ENCODE assay signal across 8 cellular contexts in the genomic region with DNA sequence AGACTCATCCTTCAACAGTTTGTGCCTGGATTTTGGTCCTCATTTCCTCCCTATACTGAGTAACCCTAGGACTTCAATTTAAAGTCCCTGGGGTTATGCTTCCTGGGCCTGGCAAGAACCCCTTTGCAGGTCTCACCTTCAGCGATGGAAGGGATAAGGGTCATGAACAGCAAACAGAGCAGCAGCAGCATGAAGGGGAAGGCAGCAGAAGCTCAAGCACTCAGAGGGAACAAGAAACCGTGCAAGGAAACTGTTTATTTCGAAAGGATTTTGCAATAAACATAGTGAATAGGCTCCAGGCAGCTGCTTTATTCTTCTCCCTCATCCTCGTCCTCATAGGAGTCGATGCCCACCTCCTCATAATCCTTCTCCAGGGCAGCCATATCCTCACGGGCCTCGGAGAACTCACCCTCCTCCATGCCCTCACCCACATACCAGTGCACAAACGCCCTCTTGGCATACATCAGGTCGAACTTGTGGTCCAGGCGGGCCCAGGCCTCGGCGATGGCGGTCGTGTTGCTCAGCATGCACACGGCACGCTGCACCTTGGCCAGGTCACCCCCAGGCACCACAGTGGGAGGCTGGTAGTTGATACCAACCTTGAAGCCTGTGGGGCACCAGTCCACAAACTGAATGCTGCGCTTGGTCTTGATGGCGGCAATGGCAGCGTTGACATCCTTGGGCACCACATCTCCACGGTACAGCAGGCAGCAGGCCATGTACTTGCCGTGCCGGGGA. TPM values are rescaled to one million over a fixed set of nuclear protein-coding genes. Genes with fewer than 3 reads are reported as not detected.
A peak's percentile ranks its signal among the peaks of the same experiment; 100 is the strongest.
DNase-seq lines count a peak whose midpoint lies in the region; ATAC-seq and TF ChIP-seq lines count a peak whose summit lies in the region.

No MANE protein-coding gene starts in this region.

- POLR2A ChIA-PET in OCI-LY7 (lab: Charles Lee) = interaction anchor here (0.6 to 3.5 kb wide), 11 partner anchors 8 to 310 kb away, joined by 3 to 28 read pairs (median 6); partner anchors contain the start of genes ANKZF1, ATG9A, CNPPD1 and ZFAND2B

- H3K4me3 Mint-ChIP-seq in Calu3 (ENCODE audit: low read depth, unreplicated experiment) = peak overlapping the region; percentile 54

- H3K9me3 ChIP-seq in OCI-LY7 (ENCODE audit: low read length) (no peaks in the 10 kb centered on the region), prostate gland (no peaks in the 10 kb centered on the region)
- H3K9me3 ChIP-seq in effector memory CD4-positive, alpha-beta T cell (ENCODE audit: control insufficient read depth, low read length) = no peaks in the 10 kb centered on the region

- ATAC-seq in GM21576 (IDR thresholded peaks at IDR 0.05; ENCODE audit: unreplicated experiment) = no peak
- ATAC-seq in HG03354 (IDR thresholded peaks at IDR 0.05; ENCODE audit: poor library complexity, severe bottlenecking, unreplicated experiment) = no peak

- H3K4me1 ChIP-seq in OCI-LY7 (ENCODE audit: insufficient read depth, low read length, poor library complexity, severe bottlenecking) (peaks cover 78% of the 10 kb centered on the region), prostate gland (replicated peaks) (peaks cover 29% of the 10 kb centered on the region)
- peaks cover 67% of the 10 kb centered on the region for H3K4me1 ChIP-seq in effector memory CD4-positive, alpha-beta T cell (ENCODE audit: control insufficient read depth, insufficient read depth, low read length, poor library complexity, severe bottlenecking)

- H3K79me2 ChIP-seq in OCI-LY7 (ENCODE audit: insufficient read depth, low read depth, low read length) = peaks cover 59% of the 10 kb centered on the region

- no TSS peak for BruUV-seq in Calu3 (replicated peaks; lab: Mats Ljungman, UMichigan)
- BruUV-seq in OCI-LY7 (replicated peaks; lab: Mats Ljungman, UMichigan) = TSS peak; percentile 68

- peaks cover 55% of the 10 kb centered on the region for H3K4me1 Mint-ChIP-seq in Calu3 (ENCODE audit: low read depth, unreplicated experiment)

- no peaks in the 10 kb centered on the region for H3K9me2 ChIP-seq in OCI-LY7 (ENCODE audit: insufficient read depth, low read length)

- peak overlapping the region; percentile 93 for H3K4me2 ChIP-seq in OCI-LY7 (ENCODE audit: low read length)

- intact Hi-C loops in Calu3 (cut with micrococcal nuclease; ENCODE audit: unreplicated experiment) = loop anchor here (5.0 kb wide), 1 partner anchor 47 kb away; no protein-coding TSS in a partner anchor
- intact Hi-C loops in OCI-LY7 (cut with micrococcal nuclease; ENCODE audit: unreplicated experiment) = loop anchor here (10.0 kb wide), 1 partner anchor 355 kb away; no protein-coding TSS in a partner anchor
- intact Hi-C loops in prostate gland (cut with DNase I) = no loop called here

- H3K36me3 ChIP-seq in OCI-LY7 (ENCODE audit: insufficient read depth, low read length) (peaks cover 54% of the 10 kb centered on the region), prostate gland (no peaks in the 10 kb centered on the region)
- peaks cover 12% of the 10 kb centered on the region for H3K36me3 ChIP-seq in effector memory CD4-positive, alpha-beta T cell (ENCODE audit: control insufficient read depth, insufficient read depth, low read length)

- no peak overlapping the region for H2AFZ ChIP-seq in OCI-LY7 (ENCODE audit: low read length)

- H3K27ac Mint-ChIP-seq in Calu3 (ENCODE audit: unreplicated experiment) = peak overlapping the region; percentile 96

- H3K27me3 Mint-ChIP-seq in Calu3 (ENCODE audit: unreplicated experiment) = no peaks in the 10 kb centered on the region

- H3K36me3 Mint-ChIP-seq in Calu3 (ENCODE audit: insufficient read depth, unreplicated experiment) = peaks cover 72% of the 10 kb centered on the region

- DNase-seq in Calu3 (no peak), OCI-LY7 (ENCODE audit: low spot score) (peak; percentile 40), prostate gland (ENCODE audit: low spot score) (no peak), kidney glomerular epithelial cell (lab: John Stamatoyannopoulos, UW) (no peak), SW 1271 (lab: John Stamatoyannopoulos, UW) (no peak)
- no peak for DNase-seq in effector memory CD4-positive, alpha-beta T cell

- no peaks in the 10 kb centered on the region for H3K27me3 ChIP-seq in effector memory CD4-positive, alpha-beta T cell (replicated peaks; ENCODE audit: control insufficient read depth, insufficient read depth, low read length, poor library complexity, severe bottlenecking)
- H3K27me3 ChIP-seq in prostate gland (replicated peaks; ENCODE audit: insufficient read depth) = no peaks in the 10 kb centered on the region

- no peaks in the 10 kb centered on the region for H3K9me3 Mint-ChIP-seq in Calu3 (ENCODE audit: low read depth, unreplicated experiment)

- no peak for TF ChIP-seq POLR2A in prostate gland (IDR thresholded peaks at IDR 0.05)

- CTCF ChIA-PET in Calu3 (lab: Charles Lee) (interaction anchor here (1.1 to 2.6 kb wide), 4 partner anchors 22 to 45 kb away, joined by 4 to 26 read pairs (median 10); partner anchors contain the start of gene DNAJB2), OCI-LY7 (lab: Charles Lee; ENCODE audit: unreplicated experiment) (interaction anchor here (2.0 to 3.3 kb wide), 2 partner anchors 28 to 45 kb away, joined by 10 to 13 read pairs; partner anchors contain the start of gene DNAJB2)

- 60% methylated on average over 22 of the region's 22 CpGs for WGBS in prostate gland

- peak overlapping the region; percentile 84 for H3K4me3 ChIP-seq in OCI-LY7 (ENCODE audit: low read depth, low read length, poor library complexity, severe bottlenecking)
- H3K4me3 ChIP-seq in effector memory CD4-positive, alpha-beta T cell (ENCODE audit: insufficient read depth, low read depth, low read length, poor library complexity, severe bottlenecking) = peak overlapping the region; percentile 43
- no peak overlapping the region for H3K4me3 ChIP-seq in prostate gland

- no peaks in the 10 kb centered on the region for H4K20me1 ChIP-seq in OCI-LY7 (ENCODE audit: insufficient read depth, low read length)

- no peak for TF ChIP-seq CTCF in Calu3 (IDR thresholded peaks at IDR 0.05; ENCODE audit: unreplicated experiment)
- TF ChIP-seq CTCF in OCI-LY7 (conservative IDR thresholded peaks at IDR 0.05; ENCODE audit: low read length) = no peak
- TF ChIP-seq CTCF in prostate gland (IDR thresholded peaks at IDR 0.05) = no peak

- H3K27ac ChIP-seq in OCI-LY7 (ENCODE audit: low read depth, low read length, poor library complexity, severe bottlenecking) (peak overlapping the region; percentile 96), prostate gland (peak overlapping the region; percentile 86 to 94)
- peak overlapping the region; percentile 69 for H3K27ac ChIP-seq in effector memory CD4-positive, alpha-beta T cell (ENCODE audit: insufficient read depth, low read length, poor library complexity, severe bottlenecking)

RNA-seq across cellular contexts. Expression of gene TUBA4B, which starts 2.8 kb away (rescaled TPM):
- total RNA-seq in Calu3 (2022) = not detected in 2 replicates
- not detected in 2 replicates for total RNA-seq in OCI-LY7 (2014; rRNA removed; shearing (Covaris generic))
- 0.28 TPM in 1 of 2 replicates, not detected in the other for total RNA-seq in OCI-LY7 (2022)
- total RNA-seq in prostate gland = not detected

RNA-seq across cellular contexts. Expression of gene TUBA4A, which starts 3.5 kb away (rescaled TPM):
- total RNA-seq in Calu3 (2022) (68.8 and 97.9 TPM in 2 replicates), OCI-LY7 (2022) (181 and 186 TPM in 2 replicates), prostate gland (10 to 100 TPM; 43.5 to 51.2 TPM)
- total RNA-seq in OCI-LY7 (2014; rRNA removed; shearing (Covaris generic)) = 62.8 and 96.0 TPM in 2 replicates

RNA-seq across cellular contexts. Expression of gene STK16, which starts 4.9 kb away (rescaled TPM):
- total RNA-seq in Calu3 (2022) = 26.7 and 27.0 TPM in 2 replicates
- total RNA-seq in OCI-LY7 (2014; rRNA removed; shearing (Covaris generic)) = 19.6 and 23.4 TPM in 2 replicates
- 39.5 and 42.8 TPM in 2 replicates for total RNA-seq in OCI-LY7 (2022)
- 10 to 100 TPM; 20.5 to 26.1 TPM for total RNA-seq in prostate gland

RNA-seq across cellular contexts. Expression of gene GLB1L, which starts 5.0 kb away (rescaled TPM):
- total RNA-seq in Calu3 (2022) (7.6 and 12.1 TPM in 2 replicates), OCI-LY7 (2022) (6.4 and 6.9 TPM in 2 replicates), prostate gland (10 to 100 TPM; 23.1 to 25.0 TPM)
- total RNA-seq in OCI-LY7 (2014; rRNA removed; shearing (Covaris generic)) = 2.7 and 8.6 TPM in 2 replicates

RNA-seq across cellular contexts. Expression of gene ANKZF1, which starts 20.6 kb away (rescaled TPM):
- total RNA-seq in Calu3 (2022) = 44.1 and 56.6 TPM in 2 replicates
- 57.8 and 91.0 TPM in 2 replicates for total RNA-seq in OCI-LY7 (2014; rRNA removed; shearing (Covaris generic))
- 73.2 and 82.4 TPM in 2 replicates for total RNA-seq in OCI-LY7 (2022)
- total RNA-seq in prostate gland = 10 to 100 TPM; 64.4 to 85.7 TPM

Comparison
In these comparisons a context has a peak if more than half of its experiments do, and no peak if none do; other contexts are left out.
1. H3K4me3 ChIP-seq: peak in OCI-LY7 (single experiment) and effector memory CD4-positive, alpha-beta T cell (single experiment); none in prostate gland (0 of 2).
2. Peak in every context shown above with its lines, with median percentiles within 50 percentile points of each other: H3K27ac ChIP-seq.